ENCODE assay signal across 8 cellular contexts in the genomic region with DNA sequence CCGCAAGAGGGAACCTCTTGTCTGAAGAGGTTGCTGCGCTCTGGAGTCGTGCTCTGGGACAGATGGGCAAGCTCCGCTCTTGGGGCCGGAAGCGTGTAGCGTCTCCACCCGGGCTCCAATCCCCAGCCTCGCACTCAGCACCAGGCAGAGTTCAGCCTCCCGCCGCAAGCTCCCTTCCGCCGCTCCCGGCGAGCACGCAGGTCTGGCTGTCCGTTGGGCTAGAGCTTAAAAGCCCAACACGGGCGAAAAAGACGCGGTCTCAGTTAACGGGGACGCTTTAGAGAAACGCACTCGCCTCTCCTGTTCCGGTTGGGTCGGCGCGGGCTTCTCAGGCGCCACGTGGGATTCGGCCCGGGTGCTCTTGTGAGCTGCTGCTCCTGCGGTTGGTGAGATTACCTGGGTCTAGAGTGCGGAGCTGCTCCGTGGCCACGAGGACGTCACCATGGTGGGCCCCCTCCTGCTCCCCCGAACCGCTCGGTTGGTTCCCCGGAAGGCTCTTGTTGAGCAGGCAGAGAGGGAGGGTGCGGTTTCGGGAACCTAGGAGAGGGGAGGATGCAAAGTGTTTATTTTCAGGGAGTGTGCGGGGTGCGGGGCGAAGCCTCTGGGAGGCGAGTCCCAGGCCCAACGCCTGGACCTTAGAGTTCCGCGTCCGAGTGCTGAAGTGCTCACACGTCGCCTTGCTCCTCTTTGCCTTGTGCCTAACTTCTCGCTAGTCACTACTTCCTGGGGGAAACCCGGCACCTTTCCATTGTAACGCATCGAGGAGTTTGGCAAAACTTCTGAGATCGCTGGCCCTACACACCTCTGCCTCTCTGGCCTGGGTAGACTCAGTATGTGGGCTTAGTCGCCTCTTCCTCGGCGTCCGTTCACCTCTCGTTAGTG. TPM values are rescaled to one million over a fixed set of nuclear protein-coding genes. Genes with fewer than 3 reads are reported as not detected.
A peak's percentile ranks its signal among the peaks of the same experiment; 100 is the strongest.
DNase-seq lines count a peak whose midpoint lies in the region; ATAC-seq, FAIRE-seq and TF ChIP-seq lines count a peak whose summit lies in the region.

A gene (plus strand): TSS at position 331 of the 882 bp plus-strand sequence. CDS start 112 bp downstream, at position 443.

- H3K9me3 ChIP-seq in psoas muscle: no peaks in the 10 kb centered on the region

- H3K4me3 ChIP-seq in psoas muscle: peak within 1 kb of the TSS; percentile 92

- peaks cover 15% of the 10 kb centered on the region for H3K27me3 Mint-ChIP-seq in T-helper 1 cell treated with Interleukin-12 subunit alpha and Interleukin-12 subunit beta and Interleukin-4 antibody, amounts not matched to agents 30 μg/mL and 1 μg/mL, for 36 hours (ENCODE audit: low read depth)

- H3K4me1 Mint-ChIP-seq in T-helper 1 cell treated with Interleukin-12 subunit alpha and Interleukin-12 subunit beta and Interleukin-4 antibody, amounts not matched to agents 30 μg/mL and 1 μg/mL, for 36 hours (ENCODE audit: low read depth): peaks cover 24% of the 10 kb centered on the region

- peak within 1 kb of the TSS; percentile 88 for H3K27ac ChIP-seq in psoas muscle

- H3K36me3 Mint-ChIP-seq in T-helper 1 cell treated with Interleukin-12 subunit alpha and Interleukin-12 subunit beta and Interleukin-4 antibody, amounts not matched to agents 30 μg/mL and 1 μg/mL, for 36 hours (ENCODE audit: low read depth): peaks cover 3% of the 10 kb centered on the region

- intact Hi-C loops in left ventricle myocardium superior (cut with micrococcal nuclease): loop anchor here (5.0 kb wide), 1 partner anchor 53 kb away; no protein-coding TSS in a partner anchor
- intact Hi-C loops in psoas muscle (cut with DNase I): no loop called here

- peak within 1 kb of the TSS; percentile 98 for H3K4me3 Mint-ChIP-seq in T-helper 1 cell treated with Interleukin-12 subunit alpha and Interleukin-12 subunit beta and Interleukin-4 antibody, amounts not matched to agents 30 μg/mL and 1 μg/mL, for 36 hours

- DNase-seq in GM13976 (ENCODE audit: low spot score) (peak; percentile 87), NCI-H146 (lab: John Stamatoyannopoulos, UW) (peak; percentile 89), amygdala (lab: John Stamatoyannopoulos, UW) (peak; percentile 20 to 86 (median 72)), left ventricle myocardium superior (peak; percentile 86), psoas muscle (peak; percentile 83 to 91), urothelium cell line (ENCODE audit: low spot score) (peak; percentile 89)

- H3K27me3 ChIP-seq in psoas muscle (ENCODE audit: insufficient read depth in 3 of 3, low read length in 2 of 3): no peaks in the 10 kb centered on the region

- ATAC-seq in HG02852 (IDR thresholded peaks at IDR 0.05; ENCODE audit: unreplicated experiment) (peak; percentile 86), left ventricle myocardium superior (peak; percentile 96), psoas muscle (peak; percentile 95 to 97 (median 96))

- H3K27ac Mint-ChIP-seq in T-helper 1 cell treated with Interleukin-12 subunit alpha and Interleukin-12 subunit beta and Interleukin-4 antibody, amounts not matched to agents 30 μg/mL and 1 μg/mL, for 36 hours: peak within 1 kb of the TSS; percentile 98

- H3K4me1 ChIP-seq in psoas muscle: peaks cover 7% of the 10 kb centered on the region

- FAIRE-seq in urothelium cell line (lab: Jason Lieb, UNC): peak; percentile 5

- H3K36me3 ChIP-seq in psoas muscle (ENCODE audit: insufficient read depth in 1 of 2, low read depth in 1 of 2): no peaks in the 10 kb centered on the region

- H3K9me3 Mint-ChIP-seq in T-helper 1 cell treated with Interleukin-12 subunit alpha and Interleukin-12 subunit beta and Interleukin-4 antibody, amounts not matched to agents 30 μg/mL and 1 μg/mL, for 36 hours: no peaks in the 10 kb centered on the region

- in situ Hi-C loops in GM13976 (cut with MboI; ENCODE audit: low sequenced_read_pairs, unreplicated experiment): no loop called here

- WGBS in psoas muscle, 3 donors: 0% methylated on average over 58 to 64 of the region's 64 CpGs

- TF ChIP-seq CTCF in GM13976 (IDR thresholded peaks at IDR 0.05; ENCODE audit: borderline replicate concordance, control extremely low read depth, extremely low read depth, insufficient read depth, missing control alignments) (no peak), psoas muscle (IDR thresholded peaks at IDR 0.05) (no peak)

RNA-seq across cellular contexts. Expression of the gene that starts here (rescaled TPM):
- total RNA-seq in left ventricle myocardium superior: 9.1 TPM
- total RNA-seq in psoas muscle: 10 to 100 TPM in 2 of 4 donors, 1 to 10 TPM in 2; 9.7 to 14.7 (median 10.7) TPM
- 10 to 100 TPM in 1 of 3 donors, 1 to 10 TPM in 2; 4.6 to 12.2 (median 8.1) TPM for polyA plus RNA-seq in psoas muscle

Comparison
In these comparisons a context has a peak if more than half of its experiments do, and no peak if none do; other contexts are left out.
1. Peak in every context shown above with its lines: DNase-seq, ATAC-seq, H3K4me3 ChIP-seq and H3K27ac ChIP-seq.